In the genomic region with DNA sequence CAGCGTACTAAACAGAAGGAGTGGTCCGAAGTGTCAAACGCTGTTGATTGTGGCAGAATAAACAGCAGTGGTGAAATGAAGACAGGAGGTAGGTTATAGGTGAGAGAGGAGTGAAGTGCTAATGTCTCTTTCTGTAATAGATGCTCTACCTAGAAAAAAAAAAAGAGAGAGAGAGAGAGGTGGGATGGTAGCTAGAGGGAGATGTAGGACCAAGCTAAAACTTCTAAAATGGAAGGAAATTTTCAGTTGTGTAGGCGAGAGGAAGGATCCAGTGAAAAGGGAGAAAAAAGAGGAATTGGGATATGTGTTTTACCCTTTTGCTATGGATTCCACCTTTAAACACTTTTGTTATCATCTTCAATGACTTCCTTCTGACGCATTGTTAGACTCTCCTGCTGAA, we compare ENCODE assay signal across 26 cellular contexts.
"Had no signal": no experiment of that assay in that cellular context is flagged by ENCODE, and none has a peak within 500 bp of the region (broad histone marks: within the 10 kb centered on the region; RNA-seq: fewer than 3 reads in every experiment).

No MANE protein-coding gene starts in this region.

- H3K4me1 ChIP-seq: esophagus muscularis mucosa, neural progenitor cell had no signal

- H3K27me3 ChIP-seq: colonic mucosa, esophagus muscularis mucosa, neural progenitor cell, spleen, tibial nerve had no signal

- DNase-seq: activated CD4-positive, alpha-beta T cell treated with anti-CD3 and anti-CD28 coated beads for 36 hours; activated CD4-positive, CD25-positive, alpha-beta regulatory T cell; activated CD8-positive, alpha-beta memory T cell treated with anti-CD3 and anti-CD28 coated beads, Interleukin-2, amount 10 ng/mL, durations not matched to agents 7 days and 5 days; activated CD8-positive, alpha-beta T cell treated with anti-CD3 and anti-CD28 coated beads, Interleukin-2, amount 10 ng/mL, durations not matched to agents 7 days and 5 days; activated naive CD4-positive, alpha-beta T cell; activated T-cell treated with anti-CD3 and anti-CD28 coated beads for 4 hours; activated T-cell treated with anti-CD3 and anti-CD28 coated beads, Interleukin-2, amount 50 U/mL, for 72 hours; colonic mucosa; effector memory CD8-positive, alpha-beta T cell; foreskin melanocyte; heart right ventricle; kidney glomerular epithelial cell; left ventricle myocardium inferior; midbrain; naive thymus-derived CD4-positive, alpha-beta T cell; occipital lobe; right cardiac atrium; spleen; stimulated activated CD4-positive, alpha-beta T cell treated with anti-CD3 and anti-CD28 coated beads, Interleukin-2, amount 100 ng/mL, for 48 hours; stimulated activated naive CD4-positive, alpha-beta T cell treated with Interleukin-2 at 50 U/mL for 16 hours; T-helper 1 cell had no signal

- H3K36me3 ChIP-seq: colonic mucosa, esophagus muscularis mucosa, heart right ventricle, left ventricle myocardium inferior, neural progenitor cell, spleen, tibial nerve had no signal

- H2AFZ ChIP-seq: neural progenitor cell had no signal

- ATAC-seq: activated CD4-positive, alpha-beta T cell treated with anti-CD3 and anti-CD28 coated beads for 36 hours; activated CD8-positive, alpha-beta memory T cell treated with anti-CD3 and anti-CD28 coated beads, Interleukin-2, amount 10 ng/mL, durations not matched to agents 7 days and 5 days; activated CD8-positive, alpha-beta T cell treated with anti-CD3 and anti-CD28 coated beads, Interleukin-2, amount 10 ng/mL, durations not matched to agents 7 days and 5 days; activated naive CD4-positive, alpha-beta T cell treated with anti-CD3 and anti-CD28 coated beads, Interleukin-2, amount 50 U/mL, for 72 hours; activated T-cell treated with anti-CD3 and anti-CD28 coated beads, Interleukin-2, amount 50 U/mL, for 72 hours; effector memory CD8-positive, alpha-beta T cell; heart right ventricle; naive thymus-derived CD4-positive, alpha-beta T cell; right cardiac atrium had no signal

- H3K9ac ChIP-seq: neural progenitor cell had no signal

- H3K4me3 ChIP-seq: colonic mucosa, esophagus muscularis mucosa, heart right ventricle, left ventricle myocardium inferior, neural progenitor cell, spleen, tibial nerve had no signal

- H3K27ac ChIP-seq: colonic mucosa, esophagus muscularis mucosa, heart right ventricle, left ventricle myocardium inferior, neural progenitor cell, spleen, tibial nerve had no signal

- H3K4me2 ChIP-seq: neural progenitor cell had no signal

- FAIRE-seq: bronchial epithelial cell had no signal

- H3K9me3 ChIP-seq: colonic mucosa, esophagus muscularis mucosa, heart right ventricle, left ventricle myocardium inferior, spleen, tibial nerve had no signal
